21 cellular contexts compared by ENCODE assay signal in genomic region chr5:150077060-150077459, GRCh38. TPM values are rescaled to one million over a fixed set of nuclear protein-coding genes. Genes with fewer than 3 reads are reported as not detected.
"Had no signal": no experiment of that assay in that cellular context is flagged by ENCODE, and none has a peak within 500 bp of the region (broad histone marks: within the 10 kb centered on the region; RNA-seq: fewer than 3 reads in every experiment).

No MANE protein-coding gene starts in this region.

- H3K27me3 ChIP-seq: body of pancreas, right lobe of liver, upper lobe of right lung had no signal

- H3K27ac ChIP-seq: body of pancreas, foreskin keratinocyte, prostate gland, right lobe of liver, upper lobe of right lung had no signal

- H3K9me3 ChIP-seq: body of pancreas, prostate gland, right lobe of liver, upper lobe of right lung had no signal

- H3K36me3 ChIP-seq: prostate gland, right lobe of liver, upper lobe of right lung had no signal

- H3K27me3 Mint-ChIP-seq: activated naive CD8-positive, alpha-beta T cell had no signal

- H3K9me3 Mint-ChIP-seq: central memory CD8-positive, alpha-beta T cell; immature natural killer cell; nephron; WTC11 had no signal

- H3K4me1 ChIP-seq: body of pancreas, foreskin keratinocyte, prostate gland, right lobe of liver had no signal

- DNase-seq: activated CD4-positive, alpha-beta T cell treated with anti-CD3 and anti-CD28 coated beads, Interleukin-2, amount 50 U/mL, for 1 hour; activated gamma-delta T cell treated with Interleukin-2 at 50 U/mL for 16 hours; amniotic stem cell; body of pancreas; effector CD8-positive, alpha-beta T cell; foreskin keratinocyte; glutamatergic neuron; hypothalamus; immature natural killer cell; mesendoderm; nucleus accumbens; stimulated activated naive CD8-positive, alpha-beta T cell treated with anti-CD3 and anti-CD28 coated beads, Interleukin-15, Interleukin-2, amounts not matched to agents 100 U/mL and 50 U/mL, for 24 hours; T-helper 2 cell had no signal

- H3K4me3 Mint-ChIP-seq: activated naive CD8-positive, alpha-beta T cell; central memory CD8-positive, alpha-beta T cell; immature natural killer cell; nephron; WTC11 had no signal

- ATAC-seq: body of pancreas; foreskin keratinocyte; right lobe of liver; stimulated activated naive CD8-positive, alpha-beta T cell treated with anti-CD3 and anti-CD28 coated beads, Interleukin-15, Interleukin-2, amounts not matched to agents 100 U/mL and 50 U/mL, for 24 hours; upper lobe of right lung; WTC11 had no signal

- H3K36me3 Mint-ChIP-seq: activated naive CD8-positive, alpha-beta T cell; WTC11 had no signal

- H3K4me3 ChIP-seq: body of pancreas, prostate gland, right lobe of liver, smooth muscle cell, upper lobe of right lung had no signal

- H3K4me1 Mint-ChIP-seq: central memory CD8-positive, alpha-beta T cell had no signal

- H3K27ac Mint-ChIP-seq: activated naive CD8-positive, alpha-beta T cell; immature natural killer cell; nephron; WTC11 had no signal

RNA-seq across cellular contexts. Expression of gene CSF1R, which starts 9.3 kb away (rescaled TPM):
- total RNA-seq: foreskin keratinocyte had no signal
